In the genomic region with DNA sequence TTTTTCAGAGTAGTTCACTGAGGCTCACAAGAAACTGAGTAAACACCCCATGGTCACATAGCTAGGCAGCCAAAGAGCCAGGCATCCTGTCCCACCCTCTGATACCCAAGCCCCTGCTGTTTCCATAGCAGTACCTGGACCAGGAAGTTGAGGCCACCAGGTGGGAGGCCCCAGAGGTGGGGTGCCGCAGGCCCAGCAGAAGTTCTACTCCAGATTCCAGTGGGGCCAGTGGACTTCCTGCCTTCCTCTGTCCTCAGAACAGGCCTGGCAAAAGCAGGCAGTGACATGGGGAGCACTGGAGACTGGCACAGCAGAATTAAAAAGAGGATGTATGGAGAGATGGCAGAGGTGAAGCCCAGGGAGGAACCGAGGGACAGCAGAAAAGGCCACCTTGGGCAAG, we compare ENCODE assay signal across 12 cellular contexts. TPM values are rescaled to one million over a fixed set of nuclear protein-coding genes. Genes with fewer than 3 reads are reported as not detected.
DNase-seq lines count a peak whose midpoint lies in the region; ATAC-seq and TF ChIP-seq lines count a peak whose summit lies in the region.
"Had no signal": no experiment of that assay in that cellular context is flagged by ENCODE, and none has a peak within 500 bp of the region (broad histone marks: within the 10 kb centered on the region; RNA-seq: fewer than 3 reads in every experiment).

No MANE protein-coding gene starts in this region.

- peak overlapping the region; percentile 31 to 83 for H3K4me3 Mint-ChIP-seq in stimulated activated naive CD8-positive, alpha-beta T cell treated with anti-CD3 and anti-CD28 coated beads, Interleukin-15, amount 100 ng/mL, for 72 hours
- peak overlapping the region; percentile 38 for H3K4me3 Mint-ChIP-seq in activated T-helper 17 cell treated with anti-CD3 and anti-CD28 coated beads, Interleukin-2, amount 50 U/mL, for 72 hours
- peak overlapping the region; percentile 35 for H3K4me3 Mint-ChIP-seq in nephron progenitor cell

- H3K36me3 Mint-ChIP-seq in activated T-helper 17 cell treated with anti-CD3 and anti-CD28 coated beads, Interleukin-2, amount 50 U/mL, for 72 hours (ENCODE audit: low read depth): no peaks in the 10 kb centered on the region
- H3K36me3 Mint-ChIP-seq in nephron progenitor cell (ENCODE audit: low read depth): peaks cover 5% of the 10 kb centered on the region

- TF ChIP-seq CTCF in nephron progenitor cell (IDR thresholded peaks at IDR 0.05): no peak

- H3K4me1 Mint-ChIP-seq in stimulated activated naive CD8-positive, alpha-beta T cell treated with anti-CD3 and anti-CD28 coated beads, Interleukin-15, amount 100 ng/mL, for 72 hours: peaks cover 29% of the 10 kb centered on the region
- peaks cover 4% of the 10 kb centered on the region for H3K4me1 Mint-ChIP-seq in activated T-helper 17 cell treated with anti-CD3 and anti-CD28 coated beads, Interleukin-2, amount 50 U/mL, for 72 hours
- peaks cover 58% of the 10 kb centered on the region for H3K4me1 Mint-ChIP-seq in nephron progenitor cell

- H3K27me3 Mint-ChIP-seq in stimulated activated naive CD8-positive, alpha-beta T cell treated with anti-CD3 and anti-CD28 coated beads, Interleukin-15, amount 100 ng/mL, for 72 hours: peaks cover 73% of the 10 kb centered on the region
- H3K27me3 Mint-ChIP-seq in activated T-helper 17 cell treated with anti-CD3 and anti-CD28 coated beads, Interleukin-2, amount 50 U/mL, for 72 hours: peaks cover 61% of the 10 kb centered on the region
- H3K27me3 Mint-ChIP-seq in nephron progenitor cell (ENCODE audit: low read depth, poor library complexity): peaks cover 66% of the 10 kb centered on the region

- H3K9me3 Mint-ChIP-seq in stimulated activated naive CD8-positive, alpha-beta T cell treated with anti-CD3 and anti-CD28 coated beads, Interleukin-15, amount 100 ng/mL, for 72 hours: no peaks in the 10 kb centered on the region
- H3K9me3 Mint-ChIP-seq in activated T-helper 17 cell treated with anti-CD3 and anti-CD28 coated beads, Interleukin-2, amount 50 U/mL, for 72 hours: no peaks in the 10 kb centered on the region
- no peaks in the 10 kb centered on the region for H3K9me3 Mint-ChIP-seq in nephron progenitor cell

- no peak for ATAC-seq in stimulated activated naive CD8-positive, alpha-beta T cell treated with anti-CD3 and anti-CD28 coated beads, Interleukin-15, amount 100 ng/mL, for 72 hours
- ATAC-seq in stimulated activated naive CD8-positive, alpha-beta T cell treated with anti-CD3 and anti-CD28 coated beads, Interleukin-15, Interleukin-2, amounts not matched to agents 100 U/mL and 50 U/mL, for 24 hours: no peak
- no peak for ATAC-seq in activated T-helper 17 cell treated with anti-CD3 and anti-CD28 coated beads, Interleukin-2, amount 50 U/mL, for 72 hours (replicated peaks)
- ATAC-seq in HG03095 (IDR thresholded peaks at IDR 0.05; ENCODE audit: unreplicated experiment) (no peak), HG03097 (IDR thresholded peaks at IDR 0.05; ENCODE audit: low FRiP score, unreplicated experiment) (no peak), GM19467 (IDR thresholded peaks at IDR 0.05; ENCODE audit: unreplicated experiment) (no peak)

- DNase-seq in stimulated activated naive CD8-positive, alpha-beta T cell treated with anti-CD3 and anti-CD28 coated beads, Interleukin-15, amount 100 ng/mL, for 72 hours: no peak
- DNase-seq in stimulated activated naive CD8-positive, alpha-beta T cell treated with anti-CD3 and anti-CD28 coated beads, Interleukin-15, Interleukin-2, amounts not matched to agents 100 U/mL and 50 U/mL, for 24 hours: no peak
- DNase-seq in nephron progenitor cell (no peak), Ammon's horn (ENCODE audit: low spot score) (no peak)
- DNase-seq: activated CD8-positive, alpha-beta memory T cell treated with anti-CD3 and anti-CD28 coated beads, Interleukin-2, amount 50 U/mL, for 4 hours; dermis blood vessel endothelial cell; stimulated activated CD4-positive, alpha-beta T cell treated with anti-CD3 and anti-CD28 coated beads, Interleukin-2, amount 100 ng/mL, for 48 hours had no signal

- no peak overlapping the region for H3K27ac Mint-ChIP-seq in stimulated activated naive CD8-positive, alpha-beta T cell treated with anti-CD3 and anti-CD28 coated beads, Interleukin-15, amount 100 ng/mL, for 72 hours
- no peak overlapping the region for H3K27ac Mint-ChIP-seq in activated T-helper 17 cell treated with anti-CD3 and anti-CD28 coated beads, Interleukin-2, amount 50 U/mL, for 72 hours
- H3K27ac Mint-ChIP-seq in nephron progenitor cell: no peak overlapping the region

RNA-seq across cellular contexts. Expression of a gene that starts 19.0 kb away (rescaled TPM):
- under 1 TPM; 0.11 to 0.26 TPM for total RNA-seq in activated T-helper 17 cell treated with anti-CD3 and anti-CD28 coated beads, Interleukin-2, amount 50 U/mL, for 72 hours
- total RNA-seq: dermis blood vessel endothelial cell, mesenteric fat pad had no signal
